ENCODE assay signal across 19 cellular contexts in genomic region chr2:104867351-104868080, GRCh38. TPM values are rescaled to one million over a fixed set of nuclear protein-coding genes. Genes with fewer than 3 reads are reported as not detected.
A peak's percentile ranks its signal among the peaks of the same experiment; 100 is the strongest.
DNase-seq lines count a peak whose midpoint lies in the region; ATAC-seq and TF ChIP-seq lines count a peak whose summit lies in the region.
"Had no signal": no experiment of that assay in that cellular context is flagged by ENCODE, and none has a peak within 500 bp of the region (broad histone marks: within the 10 kb centered on the region; RNA-seq: fewer than 3 reads in every experiment).

No MANE protein-coding gene starts in this region.

- intact Hi-C loops in posterior vena cava (cut with DNase I), result loop anchor here in 1 of 2 donors (1.0 kb wide), 1 partner anchor 13 kb away; the partner anchor contains the start of gene POU3F3

- in situ Hi-C loops in GM13977 (cut with MboI; ENCODE audit: low pct_unique_long_range_greater_than_20kb, low sequenced_read_pairs, unreplicated experiment) (loop anchor here (25.0 kb wide), 1 partner anchor 1705 kb away; no protein-coding TSS in a partner anchor), astrocyte of the spinal cord (cut with HindIII; ENCODE audit: low sequenced_read_pairs) (no loop called here)

- TF ChIP-seq CTCF in GM13977 (IDR thresholded peaks at IDR 0.05; ENCODE audit: extremely low read depth, insufficient read depth, missing control alignments) (no peak), astrocyte of the spinal cord (IDR thresholded peaks at IDR 0.05; ENCODE audit: low read depth, low read length) (no peak)

- no peak overlapping the region for H3K4me3 ChIP-seq in astrocyte of the spinal cord (ENCODE audit: low read depth, low read length)
- H3K4me3 ChIP-seq: BLaER1, cardiac muscle cell, GM23248, heart left ventricle, psoas muscle had no signal

- ATAC-seq in GM18861 (IDR thresholded peaks at IDR 0.05; ENCODE audit: unreplicated experiment) (no peak), HG02870 (IDR thresholded peaks at IDR 0.05; ENCODE audit: unreplicated experiment) (no peak)
- ATAC-seq: heart left ventricle had no signal

- DNase-seq in GM13977 (ENCODE audit: low spot score) (peak; percentile 23), astrocyte of the spinal cord (ENCODE audit: low read depth, low spot score) (peak; percentile 32), islet precursor cell (peak; percentile 58), posterior vena cava (ENCODE audit: low spot score) (peak; percentile 61), NCI-H2171 treated with DMSO at 0.1 percent for 48 hours (lab: John Stamatoyannopoulos, UW) (no peak)
- no peak for DNase-seq in stimulated activated naive CD4-positive, alpha-beta T cell treated with Interleukin-2 at 50 U/mL for 16 hours (lab: John Stamatoyannopoulos, UW)
- DNase-seq: activated CD4-positive, alpha-beta memory T cell treated with anti-CD3 and anti-CD28 coated beads, Interleukin-2, amount 10 ng/mL, durations not matched to agents 7 days and 5 days; DMS79 treated with DMSO at 0.1 percent for 48 hours; GM23248; heart left ventricle; NCI-H2081; psoas muscle; stimulated activated CD4-positive, alpha-beta T cell treated with anti-CD3 and anti-CD28 coated beads, Interleukin-2, amount 100 ng/mL, for 24 hours had no signal

RNA-seq across cellular contexts. Expression of gene POU3F3, which starts 13.6 kb away (rescaled TPM):
- not detected for total RNA-seq in posterior vena cava
- total RNA-seq: activated CD4-positive, alpha-beta memory T cell treated with anti-CD3 and anti-CD28 coated beads, Interleukin-2, amount 10 ng/mL, durations not matched to agents 7 days and 5 days; cardiac muscle cell; GM23248; LHCN-M2; mesenteric fat pad; psoas muscle had no signal

Comparison
In these comparisons a context has a peak if more than half of its experiments do, and no peak if none do; other contexts are left out.
1. DNase-seq: peak in GM13977 (single experiment), astrocyte of the spinal cord (single experiment), islet precursor cell (single experiment) and posterior vena cava (single experiment); none in stimulated activated naive CD4-positive, alpha-beta T cell treated with Interleukin-2 at 50 U/mL for 16 hours (single experiment) and NCI-H2171 treated with DMSO at 0.1 percent for 48 hours (single experiment).